In the genomic region with DNA sequence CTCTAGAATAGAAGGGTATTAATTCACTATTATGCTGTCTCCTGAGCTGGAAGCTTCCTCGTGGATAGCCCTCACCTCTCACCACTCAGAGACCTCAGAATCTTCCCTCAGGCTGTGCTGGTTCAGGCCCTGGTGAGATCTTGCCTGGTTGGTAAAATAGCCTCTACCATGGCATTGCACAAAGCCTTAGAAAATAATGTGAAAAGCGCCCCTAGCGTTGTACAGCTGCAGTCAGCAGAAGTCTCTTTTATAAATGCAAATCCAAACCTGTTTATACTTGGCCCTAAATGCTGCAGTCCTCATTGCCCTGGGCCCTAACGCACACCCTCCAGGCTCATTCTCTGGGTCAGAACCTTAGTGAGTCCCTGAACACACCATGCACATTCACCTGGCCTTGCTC, we compare ENCODE assay signal across 1 cellular context.
TF ChIP-seq lines count a peak whose summit lies in the region.

No MANE protein-coding gene starts in this region.

TF ChIP-seq in GM23338, 12 proteins besides CTCF, POLR2A, EP300 and RAD21 (continued from another document):
- TF ChIP-seq ETS1 (IDR thresholded peaks at IDR 0.05) (no peak), NANOG (IDR thresholded peaks at IDR 0.05; ENCODE audit: borderline replicate concordance) (no peak), ZNF462 (CRISPR knock-in tag; IDR thresholded peaks at IDR 0.05) (no peak), POLR2AphosphoS5 (IDR thresholded peaks at IDR 0.05; ENCODE audit: low read depth) (no peak), ZNF114 (CRISPR knock-in tag; IDR thresholded peaks at IDR 0.05) (no peak), JUNB (IDR thresholded peaks at IDR 0.05; ENCODE audit: unreplicated experiment) (no peak), EZH2phosphoT487 (IDR thresholded peaks at IDR 0.05; ENCODE audit: unreplicated experiment) (no peak), STAT1 (IDR thresholded peaks at IDR 0.05; ENCODE audit: unreplicated experiment) (no peak), ZNF331 (CRISPR knock-in tag; IDR thresholded peaks at IDR 0.05; ENCODE audit: low read depth) (no peak), CREB1 (CRISPR knock-in tag; IDR thresholded peaks at IDR 0.05; ENCODE audit: low read depth) (no peak)
- TF ChIP-seq, protein P1, sequence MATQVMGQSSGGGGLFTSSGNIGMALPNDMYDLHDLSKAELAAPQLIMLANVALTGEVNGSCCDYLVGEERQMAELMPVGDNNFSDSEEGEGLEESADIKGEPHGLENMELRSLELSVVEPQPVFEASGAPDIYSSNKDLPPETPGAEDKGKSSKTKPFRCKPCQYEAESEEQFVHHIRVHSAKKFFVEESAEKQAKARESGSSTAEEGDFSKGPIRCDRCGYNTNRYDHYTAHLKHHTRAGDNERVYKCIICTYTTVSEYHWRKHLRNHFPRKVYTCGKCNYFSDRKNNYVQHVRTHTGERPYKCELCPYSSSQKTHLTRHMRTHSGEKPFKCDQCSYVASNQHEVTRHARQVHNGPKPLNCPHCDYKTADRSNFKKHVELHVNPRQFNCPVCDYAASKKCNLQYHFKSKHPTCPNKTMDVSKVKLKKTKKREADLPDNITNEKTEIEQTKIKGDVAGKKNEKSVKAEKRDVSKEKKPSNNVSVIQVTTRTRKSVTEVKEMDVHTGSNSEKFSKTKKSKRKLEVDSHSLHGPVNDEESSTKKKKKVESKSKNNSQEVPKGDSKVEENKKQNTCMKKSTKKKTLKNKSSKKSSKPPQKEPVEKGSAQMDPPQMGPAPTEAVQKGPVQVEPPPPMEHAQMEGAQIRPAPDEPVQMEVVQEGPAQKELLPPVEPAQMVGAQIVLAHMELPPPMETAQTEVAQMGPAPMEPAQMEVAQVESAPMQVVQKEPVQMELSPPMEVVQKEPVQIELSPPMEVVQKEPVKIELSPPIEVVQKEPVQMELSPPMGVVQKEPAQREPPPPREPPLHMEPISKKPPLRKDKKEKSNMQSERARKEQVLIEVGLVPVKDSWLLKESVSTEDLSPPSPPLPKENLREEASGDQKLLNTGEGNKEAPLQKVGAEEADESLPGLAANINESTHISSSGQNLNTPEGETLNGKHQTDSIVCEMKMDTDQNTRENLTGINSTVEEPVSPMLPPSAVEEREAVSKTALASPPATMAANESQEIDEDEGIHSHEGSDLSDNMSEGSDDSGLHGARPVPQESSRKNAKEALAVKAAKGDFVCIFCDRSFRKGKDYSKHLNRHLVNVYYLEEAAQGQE (IDR thresholded peaks at IDR 0.05; ENCODE audit: unreplicated experiment), result no peak
